Comparison of ENCODE assay signal across 8 cellular contexts in the genomic region with DNA sequence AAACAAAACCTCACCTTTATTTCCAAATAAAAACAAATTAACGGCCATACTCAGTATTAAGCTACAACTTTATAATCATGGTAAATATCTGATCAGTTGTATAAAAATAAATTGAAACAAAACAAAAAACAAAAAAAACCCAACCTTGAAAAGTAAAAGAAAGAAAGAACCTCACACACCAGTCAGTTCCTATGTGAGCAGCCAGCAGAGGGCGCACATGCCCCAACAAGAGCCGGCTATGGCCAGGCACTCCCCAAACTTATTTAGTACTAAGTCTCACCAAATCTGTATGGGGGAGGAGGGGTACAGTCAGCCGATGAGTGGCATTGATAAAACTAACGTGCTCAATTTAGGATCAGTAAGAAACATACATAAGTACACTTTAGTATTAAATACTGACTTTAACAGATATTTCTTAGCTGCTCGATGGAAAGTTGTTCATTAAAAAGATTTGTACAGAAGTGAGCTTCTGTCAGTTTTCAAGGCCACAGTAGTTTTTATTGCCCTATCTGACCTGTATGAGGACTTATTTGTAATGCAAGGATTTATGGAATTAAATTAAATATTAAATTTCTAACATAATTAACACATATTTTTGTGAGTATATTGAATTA.
DNase-seq lines count a peak whose midpoint lies in the region; ATAC-seq and TF ChIP-seq lines count a peak whose summit lies in the region.

No MANE protein-coding gene starts in this region.

- CTCF ChIA-PET in T-cell (lab: Charles Lee), result interaction anchor here (0.5 to 2.2 kb wide), 9 partner anchors 8 to 1294 kb away, joined by 3 to 13 read pairs (median 4); no protein-coding TSS in a partner anchor

- H3K4me1 Mint-ChIP-seq in T-cell, result peaks cover 2 to 11% (median 5%) of the 10 kb centered on the region in 3 donors

- intact Hi-C loops in left ventricle myocardium superior (cut with micrococcal nuclease), result loop anchor here (10.0 kb wide), 2 partner anchors 181 to 1159 kb away; no protein-coding TSS in a partner anchor

- POLR2A ChIA-PET in T-cell (lab: Charles Lee), result no interaction called here

- peak; percentile 87 for TF ChIP-seq CTCF in GM12873 (IDR thresholded peaks at IDR 0.05; ENCODE audit: insufficient read depth, low read depth, low read length, missing control alignments)

- no peak overlapping the region for H3K4me3 ChIP-seq in skeletal muscle cell (ENCODE audit: low read depth, low read length)

- H3K27me3 Mint-ChIP-seq in T-cell, result peaks cover 0 to 6% of the 10 kb centered on the region in 2 donors

- H3K36me3 Mint-ChIP-seq in T-cell, result no peaks in the 10 kb centered on the region

- ATAC-seq in HG02623 (IDR thresholded peaks at IDR 0.05; ENCODE audit: unreplicated experiment) (peak; percentile 89), T-cell (replicated peaks in 1 of 4) (peak in 2 of 4 experiments; percentile 64 to 66), left ventricle myocardium superior (peak; percentile 90)

- H3K9me3 Mint-ChIP-seq in T-cell, result no peaks in the 10 kb centered on the region

- no peak overlapping the region for H3K27ac Mint-ChIP-seq in T-cell

- DNase-seq in NCI-H1105 (lab: John Stamatoyannopoulos, UW) (peak; percentile 76), T-cell (peak; percentile 11 to 71 (median 55)), amniotic epithelial cell (ENCODE audit: low read depth) (peak; percentile 74), left ventricle myocardium superior (peak; percentile 95), skeletal muscle cell (ENCODE audit: low read depth) (peak; percentile 52), cortex of kidney (lab: John Stamatoyannopoulos, UW) (no peak)

- H3K4me3 Mint-ChIP-seq in T-cell, result no peak overlapping the region
